Comparison of ENCODE assay signal across 16 cellular contexts in genomic region chr2:223586261-223586660, GRCh38. TPM values are rescaled to one million over a fixed set of nuclear protein-coding genes. Genes with fewer than 3 reads are reported as not detected.
DNase-seq lines count a peak whose midpoint lies in the region; ATAC-seq and TF ChIP-seq lines count a peak whose summit lies in the region.
"Had no signal": no experiment of that assay in that cellular context is flagged by ENCODE, and none has a peak within 500 bp of the region (broad histone marks: within the 10 kb centered on the region; RNA-seq: fewer than 3 reads in every experiment).

No MANE protein-coding gene starts in this region.

- ATAC-seq in HCT116 (no peak), HG02623 (IDR thresholded peaks at IDR 0.05; ENCODE audit: unreplicated experiment) (no peak)
- ATAC-seq: HepG2, T-helper 17 cell had no signal

- RAD21 ChIA-PET in HCT116 (lab: Charles Lee; ENCODE audit: low non-redundant PET in 1 of 2, low total read pairs in 2 of 2, uncharacterized antibody in 2 of 2, unreplicated experiment in 2 of 2): no interaction called here

- H3K4me3 ChIP-seq in AG09309 (ENCODE audit: control insufficient read depth, low read depth, low read length) (no peak overlapping the region), HCT116 (replicated peaks in 1 of 2; ENCODE audit: low read depth in 1 of 2, low read length in 2 of 2) (no peak overlapping the region), PC-9 (no peak overlapping the region), fibroblast of pulmonary artery (replicated peaks; ENCODE audit: low read depth, low read length) (no peak overlapping the region)
- H3K4me3 ChIP-seq: ascending aorta, esophagus squamous epithelium, ovary had no signal

- H3K4me2 ChIP-seq in HCT116 (ENCODE audit: low read length) (peak overlapping the region; percentile 30; the same call in 1 of the 2 replicates), PC-9 (peak overlapping the region; percentile 2; the same call in 1 of the 2 replicates)

- POLR2A ChIA-PET in HCT116 (lab: Charles Lee): interaction anchor here (0.7 kb wide), 1 partner anchor 23 kb away, joined by 3 read pairs; no protein-coding TSS in a partner anchor
- POLR2A ChIA-PET in PC-9 (lab: Charles Lee; ENCODE audit: unreplicated experiment): interaction anchor here (0.8 kb wide), 1 partner anchor 11 kb away, joined by 6 read pairs; no protein-coding TSS in a partner anchor

- no TSS peak for BruUV-seq in HCT116 (replicated peaks; lab: Mats Ljungman, UMichigan)
- BruUV-seq in PC-9 (replicated peaks; lab: Mats Ljungman, UMichigan): no TSS peak

- H2AFZ ChIP-seq in HCT116 (ENCODE audit: low read depth, low read length, poor library complexity, severe bottlenecking) (peak overlapping the region; percentile 76), PC-9 (0 out of 2 replicates have a peak overlapping the region, but pooled peaks have one; percentile 9)

- no peaks in the 10 kb centered on the region for H3K9me3 ChIP-seq in HCT116 (ENCODE audit: control insufficient read depth in 1 of 2, insufficient read depth in 1 of 2, low read depth in 1 of 2, low read length in 2 of 2)
- H3K9me3 ChIP-seq in PC-9 (ENCODE audit: insufficient read depth, low read depth): peaks cover 7% of the 10 kb centered on the region; the same call in 1 of the 2 replicates
- H3K9me3 ChIP-seq: ascending aorta, esophagus squamous epithelium, ovary had no signal

- no peak overlapping the region for H3K9ac ChIP-seq in HCT116 (ENCODE audit: low read length)

- DNase-seq in AG09309 (ENCODE audit: low read depth) (peak; percentile 78), HCT116 (ENCODE audit: low read depth, low spot score) (no peak), PC-9 (peak in 1 of 2 experiments; percentile 53), fibroblast of pulmonary artery (ENCODE audit: low read depth) (peak; percentile 93), HuH-7 (ENCODE audit: low spot score) (no peak), SK-N-DZ (ENCODE audit: low spot score) (no peak), substantia nigra (lab: John Stamatoyannopoulos, UW) (no peak)
- DNase-seq: esophagus squamous epithelium; NCI-H526 treated with DMSO at 0.1 percent for 48 hours; ovary; stimulated activated CD4-positive, alpha-beta T cell treated with anti-CD3 and anti-CD28 coated beads, Interleukin-2, amount 100 ng/mL, for 24 hours; T-helper 17 cell had no signal

- H3K9me2 ChIP-seq in HCT116 (ENCODE audit: insufficient read depth): no peaks in the 10 kb centered on the region
- H3K9me2 ChIP-seq in PC-9 (ENCODE audit: insufficient read depth): no peaks in the 10 kb centered on the region

- H4K20me1 ChIP-seq in HCT116 (ENCODE audit: insufficient read depth): no peaks in the 10 kb centered on the region
- H4K20me1 ChIP-seq in PC-9 (ENCODE audit: insufficient read depth): no peaks in the 10 kb centered on the region

- no peaks in the 10 kb centered on the region for H3F3A ChIP-seq in PC-9 (ENCODE audit: insufficient read depth, low read depth)

- H3K27me3 ChIP-seq in HCT116 (ENCODE audit: insufficient read depth, low read length) (no peaks in the 10 kb centered on the region), PC-9 (ENCODE audit: insufficient read depth, low read depth) (no peaks in the 10 kb centered on the region)
- H3K27me3 ChIP-seq: ascending aorta, esophagus squamous epithelium, ovary had no signal

- H3K36me3 ChIP-seq in HCT116 (ENCODE audit: control insufficient read depth in 1 of 2, insufficient read depth in 2 of 2, low read length in 2 of 2): no peaks in the 10 kb centered on the region
- H3K36me3 ChIP-seq in PC-9 (ENCODE audit: low read depth): no peaks in the 10 kb centered on the region
- H3K36me3 ChIP-seq: ascending aorta, esophagus squamous epithelium, ovary had no signal

- no peak for TF ChIP-seq RAD21 in HCT116 (IDR thresholded peaks at IDR 0.05; ENCODE audit: low read depth)

- peaks cover 17 to 27% of the 10 kb centered on the region in 2 experiments; a peak in 3 of 4 replicates for H3K4me1 ChIP-seq in HCT116 (ENCODE audit: control insufficient read depth in 1 of 2, insufficient read depth in 2 of 2, low read length in 2 of 2)
- peaks cover 26% of the 10 kb centered on the region for H3K4me1 ChIP-seq in PC-9 (replicated peaks; ENCODE audit: insufficient read depth)
- H3K4me1 ChIP-seq: ascending aorta had no signal

- intact Hi-C loops in HCT116 (cut with micrococcal nuclease): no loop called here
- intact Hi-C loops in PC-9 (cut with micrococcal nuclease; ENCODE audit: unreplicated experiment): no loop called here

- TF ChIP-seq POLR2A in HCT116 (IDR thresholded peaks at IDR 0.05; ENCODE audit: borderline replicate concordance, extremely low read depth, insufficient read depth, insufficient read length): no peak

- H3K79me2 ChIP-seq in HCT116 (ENCODE audit: insufficient read depth, low read length): no peaks in the 10 kb centered on the region
- H3K79me2 ChIP-seq in PC-9 (ENCODE audit: low read depth): no peaks in the 10 kb centered on the region

- TF ChIP-seq CTCF in AG09309 (IDR thresholded peaks at IDR 0.05; ENCODE audit: control insufficient read depth, insufficient read depth, low read depth, low read length, missing control alignments) (no peak), HCT116 (IDR thresholded peaks at IDR 0.05 in 2 of 3, conservative IDR thresholded peaks at IDR 0.05 in 1 of 3; ENCODE audit: borderline replicate concordance in 1 of 3, insufficient read depth in 1 of 3, low read depth in 2 of 3, low read length in 2 of 3) (no peak), PC-9 (conservative IDR thresholded peaks at IDR 0.05) (no peak), fibroblast of pulmonary artery (IDR thresholded peaks at IDR 0.05; ENCODE audit: low read length, missing control alignments) (no peak)

- H3K27ac ChIP-seq in HCT116 (ENCODE audit: low read depth, low read length) (no peak overlapping the region), PC-9 (no peak overlapping the region), substantia nigra (ENCODE audit: low read depth, low read length, poor library complexity, severe bottlenecking) (no peak overlapping the region)
- H3K27ac ChIP-seq: ascending aorta, esophagus squamous epithelium, ovary had no signal

- CTCF ChIA-PET in HCT116 (lab: Charles Lee) (no interaction called here), PC-9 (lab: Charles Lee) (no interaction called here)

TF ChIP-seq in HCT116, 20 proteins besides CTCF, POLR2A, EP300 and RAD21:
- TF ChIP-seq ZNF274 (IDR thresholded peaks at IDR 0.05; ENCODE audit: low read depth, low read length): no peak
- no peak for TF ChIP-seq CBX3 (IDR thresholded peaks at IDR 0.05; ENCODE audit: low read depth)
- TF ChIP-seq EZH2phosphoT487 (IDR thresholded peaks at IDR 0.05; ENCODE audit: borderline replicate concordance): no peak
- no peak for TF ChIP-seq YY1 (IDR thresholded peaks at IDR 0.05; ENCODE audit: extremely low read depth, insufficient replicate concordance, low read depth, low read length)
- no peak for TF ChIP-seq POLR2AphosphoS5 (IDR thresholded peaks at IDR 0.05; ENCODE audit: low read depth, low read length)
- no peak for TF ChIP-seq SRF (IDR thresholded peaks at IDR 0.05; ENCODE audit: low read depth)
- TF ChIP-seq, protein P1, sequence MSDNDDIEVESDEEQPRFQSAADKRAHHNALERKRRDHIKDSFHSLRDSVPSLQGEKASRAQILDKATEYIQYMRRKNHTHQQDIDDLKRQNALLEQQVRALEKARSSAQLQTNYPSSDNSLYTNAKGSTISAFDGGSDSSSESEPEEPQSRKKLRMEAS (IDR thresholded peaks at IDR 0.05): no peak
- TF ChIP-seq REST (IDR thresholded peaks at IDR 0.05; ENCODE audit: low read depth): no peak
- no peak for TF ChIP-seq ZFX (IDR thresholded peaks at IDR 0.05)
- TF ChIP-seq ELF1 (IDR thresholded peaks at IDR 0.05; ENCODE audit: borderline replicate concordance, low read depth): no peak
- no peak for TF ChIP-seq SIN3A (IDR thresholded peaks at IDR 0.05; ENCODE audit: low read depth)
- no peak for TF ChIP-seq EGR1 (IDR thresholded peaks at IDR 0.05; ENCODE audit: low read depth)
- no peak for TF ChIP-seq FOSL1 (IDR thresholded peaks at IDR 0.05; ENCODE audit: low read depth)
- TF ChIP-seq SP1 (IDR thresholded peaks at IDR 0.05; ENCODE audit: low read depth): no peak
- TF ChIP-seq EZH2 (IDR thresholded peaks at IDR 0.05): no peak
- no peak for TF ChIP-seq CEBPB (IDR thresholded peaks at IDR 0.05; ENCODE audit: low read depth)

RNA-seq across cellular contexts. Expression of gene SCG2, which starts 15.9 kb away (rescaled TPM):
- total RNA-seq in HCT116 (2021; ENCODE audit: unreplicated experiment): 19.8 TPM
- 12.7 and 15.5 TPM in 2 replicates for polyA plus RNA-seq in HCT116 (2012)
- total RNA-seq in PC-9 (2021): 0.48 and 0.81 TPM in 2 replicates
- 54.6 and 64.5 TPM in 2 replicates for polyA plus RNA-seq in SK-N-DZ (2014; cell fraction: cytosol; rRNA removed)
- polyA plus RNA-seq in SK-N-DZ (2014; cell fraction: nucleus; rRNA removed): 22.2 and 22.7 TPM in 2 replicates
- total RNA-seq: HepG2, liver, T-helper 17 cell had no signal
- polyA plus RNA-seq: HepG2, liver had no signal

Comparison
In these comparisons a context has a peak if more than half of its experiments do, and no peak if none do; other contexts are left out.
1. DNase-seq: peak in AG09309 (single experiment) and fibroblast of pulmonary artery (single experiment); none in HCT116 (single experiment), HuH-7 (single experiment), SK-N-DZ (single experiment) and substantia nigra (0 of 49).
2. RNA of gene SCG2, which starts 15.9 kb away (total RNA-seq): 19.8 TPM in HCT116 (single experiment); 0.48 to 0.81 TPM in PC-9; every median in the first group is over 10 times any median in the second.